In genomic region chr10:52961298-52961697, GRCh38 we compare ENCODE assay signal across 17 cellular contexts.
"Had no signal": no experiment of that assay in that cellular context is flagged by ENCODE, and none has a peak within 500 bp of the region (broad histone marks: within the 10 kb centered on the region; RNA-seq: fewer than 3 reads in every experiment).

No MANE protein-coding gene starts in this region.

- H3K4me3 ChIP-seq: coronary artery, gastrocnemius medialis, lower lobe of right lung, ovary, stomach, thoracic aorta had no signal

- H3K27ac Mint-ChIP-seq: activated naive CD4-positive, alpha-beta T cell treated with anti-CD3 and anti-CD28 coated beads, Interleukin-2, amount 50 U/mL, for 24 hours; natural killer cell; T-helper 17 cell had no signal

- H3K4me1 Mint-ChIP-seq: activated naive CD4-positive, alpha-beta T cell treated with anti-CD3 and anti-CD28 coated beads, Interleukin-2, amount 50 U/mL, for 24 hours; natural killer cell; T-helper 17 cell had no signal

- H3K4me1 ChIP-seq: gastrocnemius medialis, lower lobe of right lung had no signal

- H3K9me3 ChIP-seq: gastrocnemius medialis, lower lobe of right lung, ovary, stomach, thoracic aorta had no signal

- DNase-seq: activated CD4-positive, alpha-beta T cell treated with anti-CD3 and anti-CD28 coated beads, Interleukin-2, amount 50 U/mL, for 1 hour; activated T-cell treated with anti-CD3 and anti-CD28 coated beads for 4 hours; central memory CD4-positive, alpha-beta T cell; effector CD4-positive, alpha-beta T cell; gastrocnemius medialis; kidney glomerular epithelial cell; lower lobe of right lung; natural killer cell; ovary; stimulated activated CD4-positive, alpha-beta T cell treated with anti-CD3 and anti-CD28 coated beads, Interleukin-15, amount 100 ng/mL, for 24 hours; stimulated activated CD4-positive, alpha-beta T cell treated with anti-CD3 and anti-CD28 coated beads, Interleukin-4, amount 100 ng/mL, for 24 hours; stomach; T-helper 17 cell had no signal

- FAIRE-seq: urothelium cell line had no signal

- H3K36me3 Mint-ChIP-seq: activated naive CD4-positive, alpha-beta T cell treated with anti-CD3 and anti-CD28 coated beads, Interleukin-2, amount 50 U/mL, for 24 hours; natural killer cell had no signal

- H3K27me3 Mint-ChIP-seq: activated naive CD4-positive, alpha-beta T cell treated with anti-CD3 and anti-CD28 coated beads, Interleukin-2, amount 50 U/mL, for 24 hours; T-helper 17 cell had no signal

- ATAC-seq: gastrocnemius medialis, lower lobe of right lung, natural killer cell, T-helper 17 cell had no signal

- H3K27ac ChIP-seq: coronary artery, gastrocnemius medialis, lower lobe of right lung, ovary, stomach, thoracic aorta had no signal

- H3K27me3 ChIP-seq: gastrocnemius medialis, ovary, stomach had no signal

- H3K4me3 Mint-ChIP-seq: activated naive CD4-positive, alpha-beta T cell treated with anti-CD3 and anti-CD28 coated beads, Interleukin-2, amount 50 U/mL, for 24 hours; natural killer cell; T-helper 17 cell had no signal

- H3K36me3 ChIP-seq: gastrocnemius medialis, lower lobe of right lung, ovary, stomach, thoracic aorta had no signal
